In genomic region chr10:4902571-4903011, GRCh38 we compare ENCODE assay signal across 9 cellular contexts.
DNase-seq lines count a peak whose midpoint lies in the region; ATAC-seq, FAIRE-seq and TF ChIP-seq lines count a peak whose summit lies in the region.
"Had no signal": no experiment of that assay in that cellular context is flagged by ENCODE, and none has a peak within 500 bp of the region (broad histone marks: within the 10 kb centered on the region; RNA-seq: fewer than 3 reads in every experiment).

No MANE protein-coding gene starts in this region.

- H3K27me3 Mint-ChIP-seq in type B pancreatic cell, result no peaks in the 10 kb centered on the region

- DNase-seq in A549 (ENCODE audit: low read depth in 1 of 2, low spot score in 1 of 2) (no peak), ascending aorta (ENCODE audit: low spot score in 2 of 2) (no peak), left lung (no peak), type B pancreatic cell (ENCODE audit: extremely low spot score, unreplicated experiment) (no peak), putamen (ENCODE audit: low spot score) (no peak), cerebellum (ENCODE audit: low spot score) (no peak), HAP-1 (ENCODE audit: low spot score in 2 of 2) (no peak)
- DNase-seq: glutamatergic neuron had no signal

- no peak for TF ChIP-seq EP300 in A549 (IDR thresholded peaks at IDR 0.05)

- in situ Hi-C loops in HAP-1 (cut with MboI; ENCODE audit: low sequenced_read_pairs), result no loop called here

- CTCF ChIA-PET in A549 (lab: Yijun Ruan, JAX), result interaction anchor here (1.2 kb wide), 1 partner anchor 53 kb away, joined by 4 read pairs; no protein-coding TSS in a partner anchor

- no peak for TF ChIP-seq RAD21 in A549 (conservative IDR thresholded peaks at IDR 0.05 in 1 of 2, IDR thresholded peaks at IDR 0.05 in 1 of 2)

- no peak for TF ChIP-seq POLR2A in A549 (IDR thresholded peaks at IDR 0.05; ENCODE audit: low read length)

- H3K27me3 ChIP-seq in ascending aorta, result no peaks in the 10 kb centered on the region
- no peaks in the 10 kb centered on the region for H3K27me3 ChIP-seq in left lung
- H3K27me3 ChIP-seq in HAP-1 (ENCODE audit: low read depth), result no peaks in the 10 kb centered on the region

- TF ChIP-seq CTCF in A549 (IDR thresholded peaks at IDR 0.05) (no peak), ascending aorta (IDR thresholded peaks at IDR 0.05) (no peak), left lung (IDR thresholded peaks at IDR 0.05) (no peak), type B pancreatic cell (conservative IDR thresholded peaks at IDR 0.05) (no peak)

- peak; percentile 49 for FAIRE-seq in A549 (lab: Jason Lieb, UNC)

- H3K4me1 ChIP-seq in A549 (peaks cover 8% of the 10 kb centered on the region; the same call in 1 of the 3 replicates), ascending aorta (peaks cover 0 to 27% of the 10 kb centered on the region in 2 donors), left lung (peaks cover 0 to 4% of the 10 kb centered on the region in 2 donors), HAP-1 (no peaks in the 10 kb centered on the region)

- WGBS in A549 (ENCODE audit: missing lambda C conversion rate), result 46% methylated on average over 5 of the region's 5 CpGs

- H3K27ac ChIP-seq in A549 (no peak overlapping the region; a peak in 1 of 6 replicates), ascending aorta (peak overlapping the region; percentile 67 to 73), left lung (no peak overlapping the region)

- POLR2A ChIA-PET in A549 (lab: Yijun Ruan, JAX), result no interaction called here

- no peak overlapping the region for H3K4me2 ChIP-seq in A549

- H3K36me3 Mint-ChIP-seq in type B pancreatic cell, result no peaks in the 10 kb centered on the region

- intact Hi-C loops in ascending aorta (cut with DNase I) (loop anchor here (5.0 kb wide), 2 partner anchors 40 to 50 kb away; no protein-coding TSS in a partner anchor), left lung (cut with DNase I) (no loop called here)

- no peak overlapping the region for H3K4me3 Mint-ChIP-seq in type B pancreatic cell

- H3K4me1 Mint-ChIP-seq in type B pancreatic cell (ENCODE audit: unreplicated experiment), result no peaks in the 10 kb centered on the region

- H3K4me3 ChIP-seq in A549 (no peak overlapping the region), ascending aorta (peak overlapping the region; percentile 22 to 33), left lung (no peak overlapping the region), HAP-1 (no peak overlapping the region)

- H3K36me3 ChIP-seq in ascending aorta (no peaks in the 10 kb centered on the region), left lung (no peaks in the 10 kb centered on the region), HAP-1 (replicated peaks) (no peaks in the 10 kb centered on the region)

- ATAC-seq in A549 (no peak), GM21786 (IDR thresholded peaks at IDR 0.05; ENCODE audit: unreplicated experiment) (peak; percentile 88), left lung (peak; percentile 46)

- H3K9me3 ChIP-seq in A549 (no peaks in the 10 kb centered on the region), ascending aorta (no peaks in the 10 kb centered on the region), left lung (no peaks in the 10 kb centered on the region), HAP-1 (no peaks in the 10 kb centered on the region)

- no peak overlapping the region for H3K27ac Mint-ChIP-seq in type B pancreatic cell

- no peaks in the 10 kb centered on the region for H3K9me3 Mint-ChIP-seq in type B pancreatic cell

TF ChIP-seq in A549, 52 proteins besides CTCF, POLR2A, EP300 and RAD21:
- TF ChIP-seq HDAC2 (IDR thresholded peaks at IDR 0.05) (no peak), HOXB5 (CRISPR knock-in tag; IDR thresholded peaks at IDR 0.05) (no peak), ZC3H11A (IDR thresholded peaks at IDR 0.05) (no peak), RNF2 (IDR thresholded peaks at IDR 0.05; ENCODE audit: borderline replicate concordance, low read depth) (no peak), JUNB (IDR thresholded peaks at IDR 0.05) (no peak)

Comparison
In these comparisons a context has a peak if more than half of its experiments do, and no peak if none do; other contexts are left out.
1. ATAC-seq: peak in GM21786 (single experiment) and left lung (single experiment); none in A549 (0 of 2).
2. H3K27ac ChIP-seq: peak in ascending aorta (2 of 2); none in A549 (0 of 2) and left lung (0 of 2).
3. H3K4me3 ChIP-seq: peak in ascending aorta (2 of 2); none in A549 (single experiment), left lung (0 of 2) and HAP-1 (single experiment).